12 cellular contexts compared by ENCODE assay signal in the genomic region with DNA sequence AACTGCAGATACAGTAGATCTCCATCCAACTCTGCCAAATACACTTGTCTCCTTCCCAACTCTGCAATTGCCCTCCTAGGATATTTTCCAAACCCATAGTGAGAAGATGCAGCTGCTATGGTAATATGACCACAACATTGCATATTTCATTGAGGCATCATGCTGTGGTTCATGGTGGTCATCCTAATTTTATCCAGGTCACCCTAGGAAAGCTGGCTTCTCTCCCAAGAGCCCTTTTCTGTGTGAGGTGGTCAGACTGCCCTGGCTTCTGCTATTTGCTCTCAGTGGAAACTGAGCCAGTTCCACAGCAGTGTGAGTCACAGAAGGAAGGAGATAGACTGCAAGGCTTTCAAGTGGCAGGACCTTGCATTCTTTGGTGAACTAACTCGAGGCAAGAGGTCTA. TPM values are rescaled to one million over a fixed set of nuclear protein-coding genes. Genes with fewer than 3 reads are reported as not detected.
DNase-seq lines count a peak whose midpoint lies in the region; ATAC-seq, FAIRE-seq and TF ChIP-seq lines count a peak whose summit lies in the region.
"Had no signal": no experiment of that assay in that cellular context is flagged by ENCODE, and none has a peak within 500 bp of the region (broad histone marks: within the 10 kb centered on the region; RNA-seq: fewer than 3 reads in every experiment).

No MANE protein-coding gene starts in this region.

- peak overlapping the region; percentile 37 for H3K4me3 Mint-ChIP-seq in HFFc6
- H3K4me3 Mint-ChIP-seq in CD4-positive, alpha-beta memory T cell, result no peak overlapping the region
- H3K4me3 Mint-ChIP-seq: activated CD4-positive, alpha-beta T cell treated with anti-CD3 and anti-CD28 coated beads, Interleukin-2, amount 10 ng/mL, durations not matched to agents 7 days and 5 days; nephron progenitor cell had no signal

- POLR2A ChIA-PET in AG04449 (lab: Yijun Ruan, JAX), result no interaction called here
- POLR2A ChIA-PET in CD4-positive, alpha-beta memory T cell (lab: Charles Lee; ENCODE audit: partially characterized antibody), result no interaction called here

- H3K4me1 Mint-ChIP-seq in HFFc6 (ENCODE audit: low read depth), result peaks cover 76% of the 10 kb centered on the region
- peaks cover 23 to 35% (median 32%) of the 10 kb centered on the region in 4 donors for H3K4me1 Mint-ChIP-seq in CD4-positive, alpha-beta memory T cell

- H3K4me3 ChIP-seq in AG04449 (ENCODE audit: low read depth, low read length) (no peak overlapping the region), bronchial epithelial cell (ENCODE audit: low read depth, low read length) (no peak overlapping the region), lower lobe of right lung (no peak overlapping the region)
- no peak overlapping the region for H3K4me3 ChIP-seq in CD4-positive, alpha-beta memory T cell (ENCODE audit: low read length in 2 of 2)

- TF ChIP-seq CTCF in AG04449 (IDR thresholded peaks at IDR 0.05; ENCODE audit: insufficient read depth, low read length, missing control alignments) (no peak), HFFc6 (IDR thresholded peaks at IDR 0.05) (no peak), bronchial epithelial cell (IDR thresholded peaks at IDR 0.05; ENCODE audit: insufficient read depth, low read length, severe bottlenecking) (no peak), lower lobe of right lung (IDR thresholded peaks at IDR 0.05) (no peak)

- no peaks in the 10 kb centered on the region for H3K9me3 ChIP-seq in lower lobe of right lung
- H3K9me3 ChIP-seq in CD4-positive, alpha-beta memory T cell (ENCODE audit: control insufficient read depth in 1 of 2, low read length in 2 of 2), result no peaks in the 10 kb centered on the region

- peaks cover 20% of the 10 kb centered on the region for H3K4me1 ChIP-seq in lower lobe of right lung
- peaks cover 27% of the 10 kb centered on the region for H3K4me1 ChIP-seq in CD4-positive, alpha-beta memory T cell (ENCODE audit: insufficient read depth, low read length)

- H3K9me3 Mint-ChIP-seq in HFFc6, result no peaks in the 10 kb centered on the region
- H3K9me3 Mint-ChIP-seq in CD4-positive, alpha-beta memory T cell, result no peaks in the 10 kb centered on the region
- H3K9me3 Mint-ChIP-seq: activated CD4-positive, alpha-beta T cell treated with anti-CD3 and anti-CD28 coated beads, Interleukin-2, amount 10 ng/mL, durations not matched to agents 7 days and 5 days; nephron progenitor cell had no signal

- CTCF ChIA-PET in AG04449 (lab: Yijun Ruan, JAX), result interaction anchor here (1.0 to 1.1 kb wide), 2 partner anchors 56 to 103 kb away, joined by 3 to 4 read pairs; no protein-coding TSS in a partner anchor
- CTCF ChIA-PET in CD4-positive, alpha-beta memory T cell (lab: Charles Lee; ENCODE audit: partially characterized antibody), result no interaction called here

- H3K36me3 ChIP-seq in bronchial epithelial cell (ENCODE audit: control insufficient read depth, insufficient read depth, low read length) (peaks cover 9% of the 10 kb centered on the region), lower lobe of right lung (peaks cover 29% of the 10 kb centered on the region)
- no peaks in the 10 kb centered on the region for H3K36me3 ChIP-seq in CD4-positive, alpha-beta memory T cell (ENCODE audit: insufficient read depth, low read length)

- ATAC-seq in lower lobe of right lung (peak; percentile 62 to 77), HG03280 (IDR thresholded peaks at IDR 0.05; ENCODE audit: unreplicated experiment) (no peak)

- no peaks in the 10 kb centered on the region for H3K27me3 ChIP-seq in bronchial epithelial cell (ENCODE audit: control insufficient read depth, insufficient read depth, low read length)
- no peaks in the 10 kb centered on the region for H3K27me3 ChIP-seq in lower lobe of right lung (ENCODE audit: low read depth)
- H3K27me3 ChIP-seq in CD4-positive, alpha-beta memory T cell (ENCODE audit: insufficient read depth, low read length), result no peaks in the 10 kb centered on the region

- peak overlapping the region; percentile 79 for H3K27ac Mint-ChIP-seq in HFFc6
- H3K27ac Mint-ChIP-seq in CD4-positive, alpha-beta memory T cell, result peak overlapping the region in 1 of 7 donors; percentile 49
- H3K27ac Mint-ChIP-seq: activated CD4-positive, alpha-beta T cell treated with anti-CD3 and anti-CD28 coated beads, Interleukin-2, amount 10 ng/mL, durations not matched to agents 7 days and 5 days; nephron progenitor cell had no signal

- peaks cover 63% of the 10 kb centered on the region for H3K36me3 Mint-ChIP-seq in HFFc6 (ENCODE audit: low read depth)
- peaks cover 39 to 40% of the 10 kb centered on the region in 2 donors for H3K36me3 Mint-ChIP-seq in CD4-positive, alpha-beta memory T cell

- H3K27ac ChIP-seq in lower lobe of right lung, result no peak overlapping the region
- H3K27ac ChIP-seq in CD4-positive, alpha-beta memory T cell (ENCODE audit: low read depth, low read length), result no peak overlapping the region

- FAIRE-seq in bronchial epithelial cell (lab: Jason Lieb, UNC), result peak; percentile 52

- DNase-seq in AG04449 (ENCODE audit: low read depth, low spot score) (peak; percentile 36), HFFc6 (peak; percentile 92), bronchial epithelial cell (ENCODE audit: low read depth) (peak; percentile 46), lower lobe of right lung (no peak)
- DNase-seq in activated effector memory CD4-positive, alpha-beta T cell treated with Interleukin-2 at 50 U/mL for 16 hours, result no peak
- DNase-seq in effector CD4-positive, alpha-beta T cell, result no peak
- DNase-seq in CD4-positive, alpha-beta memory T cell, result no peak
- DNase-seq: activated CD4-positive, alpha-beta T cell treated with anti-CD3 and anti-CD28 coated beads, Interleukin-2, amount 10 ng/mL, durations not matched to agents 7 days and 5 days; NCI-H1694 treated with DMSO at 0.1 percent for 48 hours; nephron progenitor cell; SHP77 had no signal

- intact Hi-C loops in lower lobe of right lung (cut with DNase I), result no loop called here
- intact Hi-C loops in CD4-positive, alpha-beta memory T cell (cut with micrococcal nuclease), result no loop called here

- H3K27me3 Mint-ChIP-seq in HFFc6 (ENCODE audit: insufficient read depth), result no peaks in the 10 kb centered on the region; the same call in 1 of the 2 replicates
- no peaks in the 10 kb centered on the region for H3K27me3 Mint-ChIP-seq in CD4-positive, alpha-beta memory T cell
- H3K27me3 Mint-ChIP-seq: activated CD4-positive, alpha-beta T cell treated with anti-CD3 and anti-CD28 coated beads, Interleukin-2, amount 10 ng/mL, durations not matched to agents 7 days and 5 days had no signal

RNA-seq across cellular contexts. Expression of a gene that starts 5.5 kb away (rescaled TPM):
- 10 to 100 TPM; 21.4 to 34.5 (median 25.2) TPM for total RNA-seq in HFFc6 (2021; fragmentation: NEBNext Ultra II Directional; extraction: Animal tissue kit (Norgen Biotek cat#: 25700))
- total RNA-seq in bronchial epithelial cell (10.0 and 20.4 TPM in 2 replicates), lower lobe of right lung (26.9 TPM)
- 10 to 100 TPM; 11.4 to 12.0 TPM for total RNA-seq in CD4-positive, alpha-beta memory T cell
- polyA plus RNA-seq in CD4-positive, alpha-beta memory T cell, result 1 to 10 TPM; 3.3 to 4.2 TPM

Comparison
In these comparisons a context has a peak if more than half of its experiments do, and no peak if none do; other contexts are left out.
1. DNase-seq: peak in AG04449 (single experiment), HFFc6 (single experiment) and bronchial epithelial cell (single experiment); none in lower lobe of right lung (single experiment), activated effector memory CD4-positive, alpha-beta T cell treated with Interleukin-2 at 50 U/mL for 16 hours (single experiment), effector CD4-positive, alpha-beta T cell (single experiment) and CD4-positive, alpha-beta memory T cell (0 of 5).